Comparison of ENCODE assay signal across 8 cellular contexts in genomic region chr5:177133845-177134652, GRCh38. TPM values are rescaled to one million over a fixed set of nuclear protein-coding genes. Genes with fewer than 3 reads are reported as not detected.
DNase-seq lines count a peak whose midpoint lies in the region; ATAC-seq and TF ChIP-seq lines count a peak whose summit lies in the region.

No MANE protein-coding gene starts in this region.

- peak; percentile 35 for ATAC-seq in GM21447 (IDR thresholded peaks at IDR 0.05; ENCODE audit: unreplicated experiment)

- DNase-seq in DMS53 (lab: John Stamatoyannopoulos, UW) = peak; percentile 77
- peak; percentile 67 for DNase-seq in HuH-7.5 (ENCODE audit: low spot score)
- peak; percentile 52 for DNase-seq in WERI-Rb-1
- peak; percentile 59 for DNase-seq in cerebellum (ENCODE audit: low spot score)
- DNase-seq in left kidney (ENCODE audit: low read depth, low spot score) = peak; percentile 92
- peak; percentile 39 for DNase-seq in stimulated activated CD4-positive, alpha-beta T cell treated with anti-CD3 and anti-CD28 coated beads, Interleukin-4, amount 100 ng/mL, for 24 hours
- no peak for DNase-seq in NCI-H774 (lab: John Stamatoyannopoulos, UW)

- H3K27me3 ChIP-seq in WERI-Rb-1 (ENCODE audit: insufficient read depth, low read depth, severe bottlenecking) = no peaks in the 10 kb centered on the region

- H3K9me3 ChIP-seq in WERI-Rb-1 (ENCODE audit: severe bottlenecking) = no peaks in the 10 kb centered on the region

- no peak for TF ChIP-seq CTCF in WERI-Rb-1 (IDR thresholded peaks at IDR 0.05; ENCODE audit: low read depth, low read length)

- peak overlapping the region; percentile 67 for H3K4me3 ChIP-seq in WERI-Rb-1 (ENCODE audit: low read depth, low read length)

- H3K36me3 ChIP-seq in WERI-Rb-1 = peaks cover 23% of the 10 kb centered on the region

- H3K27ac ChIP-seq in WERI-Rb-1 = peak overlapping the region; percentile 79

RNA-seq across cellular contexts. Expression of gene NSD1, which starts 0.5 kb away (rescaled TPM):
- 102 TPM for total RNA-seq in cerebellum

RNA-seq across cellular contexts. Expression of gene FGFR4, which starts 47.3 kb away (rescaled TPM):
- total RNA-seq in cerebellum = 4.5 TPM
